In the genomic region with DNA sequence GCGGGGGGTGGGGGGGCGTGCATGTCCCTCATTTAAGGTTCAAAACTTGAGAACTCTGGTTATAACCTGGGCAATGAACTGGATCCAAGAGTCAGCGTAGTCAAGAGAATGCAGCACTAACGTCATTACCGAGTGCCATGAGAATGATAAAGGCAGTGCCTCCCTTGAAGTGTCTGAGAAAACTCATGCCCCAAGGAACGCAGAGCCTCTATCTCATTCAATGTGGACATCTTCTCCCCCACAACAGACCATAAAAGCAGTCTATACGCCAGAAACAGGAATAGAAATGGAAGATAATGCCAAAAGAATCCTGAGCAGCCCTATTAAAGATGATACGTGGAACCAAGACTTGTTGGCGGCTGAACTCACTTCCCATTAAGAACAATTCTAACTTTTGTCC, we compare ENCODE assay signal across 19 cellular contexts.
DNase-seq lines count a peak whose midpoint lies in the region; ATAC-seq and TF ChIP-seq lines count a peak whose summit lies in the region.
"Had no signal": no experiment of that assay in that cellular context is flagged by ENCODE, and none has a peak within 500 bp of the region (broad histone marks: within the 10 kb centered on the region; RNA-seq: fewer than 3 reads in every experiment).

No MANE protein-coding gene starts in this region.

- peak overlapping the region; percentile 6 for H3K27ac Mint-ChIP-seq in CD8-positive, alpha-beta T cell
- peak overlapping the region in 2 of 3 experiments; percentile 3 to 5; a peak in 1 of 7 replicates for H3K27ac Mint-ChIP-seq in H9
- H3K27ac Mint-ChIP-seq in memory B cell: peak overlapping the region; percentile 68
- H3K27ac Mint-ChIP-seq in HFFc6: no peak overlapping the region

- no peak overlapping the region for H2BK15ac ChIP-seq in H9 (ENCODE audit: low read depth, low read length)

- H3K9me3 ChIP-seq in CD8-positive, alpha-beta T cell (ENCODE audit: low read length): no peaks in the 10 kb centered on the region
- H3K9me3 ChIP-seq in H9 (ENCODE audit: control insufficient read depth, low read depth, low read length) (no peaks in the 10 kb centered on the region), skeletal muscle tissue (ENCODE audit: control insufficient read depth in 3 of 3, low read length in 3 of 3) (no peaks in the 10 kb centered on the region)

- ATAC-seq in CD8-positive, alpha-beta T cell: no peak
- no peak for ATAC-seq in memory B cell (ENCODE audit: low read depth)

- no peak overlapping the region for H2BK20ac ChIP-seq in H9 (ENCODE audit: low read depth, low read length, poor library complexity, severe bottlenecking)

- H4K91ac ChIP-seq in H9 (ENCODE audit: insufficient read length, low read depth, low read length): no peak overlapping the region

- H3K4me1 Mint-ChIP-seq in CD8-positive, alpha-beta T cell (ENCODE audit: low read depth): peaks cover 27% of the 10 kb centered on the region
- H3K4me1 Mint-ChIP-seq in H9 (peaks cover 15 to 19% of the 10 kb centered on the region in 2 experiments), memory B cell (peaks cover 26% of the 10 kb centered on the region), HFFc6 (ENCODE audit: low read depth) (peaks cover 62% of the 10 kb centered on the region)

- H4K20me1 ChIP-seq in H9 (ENCODE audit: control insufficient read depth, insufficient read depth, insufficient read length): no peaks in the 10 kb centered on the region

- no peak overlapping the region for H3K56ac ChIP-seq in H9 (ENCODE audit: insufficient read length, low read depth, low read length)

- no peak overlapping the region for H3K4ac ChIP-seq in H9 (ENCODE audit: low read depth, low read length)

- H2BK12ac ChIP-seq in H9 (ENCODE audit: insufficient read length, low read depth, low read length): no peak overlapping the region

- no peak for TF ChIP-seq CTCF in CD8-positive, alpha-beta T cell (IDR thresholded peaks at IDR 0.05)
- TF ChIP-seq CTCF in H9 (conservative IDR thresholded peaks at IDR 0.05) (no peak), HFFc6 (IDR thresholded peaks at IDR 0.05) (no peak)

- CTCF ChIA-PET in CD8-positive, alpha-beta T cell (lab: Charles Lee): interaction anchor here (0.7 to 1.9 kb wide), 3 partner anchors 51 to 1152 kb away, joined by 3 to 9 read pairs (median 3); no protein-coding TSS in a partner anchor

- H2AFZ ChIP-seq in H9 (ENCODE audit: low read length): no peak overlapping the region

- H3K9ac ChIP-seq in H9 (ENCODE audit: extremely low read depth, insufficient read length, low read length) (no peak overlapping the region), skeletal muscle tissue (ENCODE audit: low read depth in 1 of 3, low read length in 3 of 3) (no peak overlapping the region)

- POLR2A ChIA-PET in CD8-positive, alpha-beta T cell (lab: Charles Lee): no interaction called here

- H3K79me2 ChIP-seq in H9 (ENCODE audit: insufficient read depth, low read length): no peaks in the 10 kb centered on the region

- no peak overlapping the region for H3K4me2 ChIP-seq in H9 (ENCODE audit: insufficient read depth, insufficient read length, low read length)

- no peaks in the 10 kb centered on the region for H3K9me3 Mint-ChIP-seq in CD8-positive, alpha-beta T cell
- H3K9me3 Mint-ChIP-seq in H9 (no peaks in the 10 kb centered on the region), memory B cell (no peaks in the 10 kb centered on the region), HFFc6 (no peaks in the 10 kb centered on the region)
- H3K9me3 Mint-ChIP-seq: CD8-positive, alpha-beta memory T cell had no signal

- H3K18ac ChIP-seq in H9 (ENCODE audit: insufficient read length, low read depth, low read length): no peak overlapping the region

- H3K4me1 ChIP-seq in CD8-positive, alpha-beta T cell (ENCODE audit: insufficient read depth, low read length): no peaks in the 10 kb centered on the region
- no peaks in the 10 kb centered on the region for H3K4me1 ChIP-seq in H9 (ENCODE audit: insufficient read depth, low read length)
- H3K4me1 ChIP-seq in skeletal muscle tissue (ENCODE audit: control insufficient read depth in 3 of 3, insufficient read depth in 3 of 3, low read length in 3 of 3): peaks cover 32 to 46% (median 42%) of the 10 kb centered on the region in 3 donors

- H3K36me3 ChIP-seq in CD8-positive, alpha-beta T cell (ENCODE audit: insufficient read depth, low read length): no peaks in the 10 kb centered on the region
- no peaks in the 10 kb centered on the region for H3K36me3 ChIP-seq in skeletal muscle tissue (ENCODE audit: control insufficient read depth in 3 of 3, insufficient read depth in 3 of 3, low read length in 3 of 3)
- H3K36me3 ChIP-seq in H7 (replicated peaks; ENCODE audit: control insufficient read depth, insufficient read depth, low read length): no peaks in the 10 kb centered on the region

- H3K27me3 ChIP-seq in CD8-positive, alpha-beta T cell (ENCODE audit: insufficient read depth, low read length): no peaks in the 10 kb centered on the region
- H3K27me3 ChIP-seq in H9 (ENCODE audit: insufficient read depth, low read length): no peaks in the 10 kb centered on the region
- H3K27me3 ChIP-seq in skeletal muscle tissue (ENCODE audit: control insufficient read depth in 3 of 3, insufficient read depth in 3 of 3, low read length in 3 of 3): no peaks in the 10 kb centered on the region
- no peaks in the 10 kb centered on the region for H3K27me3 ChIP-seq in H7 (ENCODE audit: control insufficient read depth, insufficient read depth, low read length)

- intact Hi-C loops in CD8-positive, alpha-beta T cell (cut with DNase I, micrococcal nuclease): loop anchor here (5.0 to 10.0 kb wide), 4 partner anchors 126 to 528 kb away; no protein-coding TSS in a partner anchor

- H3K4me3 ChIP-seq in CD8-positive, alpha-beta T cell (ENCODE audit: low read depth, low read length): no peak overlapping the region
- H3K4me3 ChIP-seq in skeletal muscle tissue (ENCODE audit: low read length in 3 of 3): peak overlapping the region in 1 of 3 donors; percentile 9
- no peak overlapping the region for H3K4me3 ChIP-seq in H7 (ENCODE audit: insufficient read depth, low read depth, low read length)
- H3K4me3 ChIP-seq: SK-N-MC had no signal

- no peak overlapping the region for H2AK5ac ChIP-seq in H9 (ENCODE audit: insufficient read length, low read length)

- no peak overlapping the region for H2BK5ac ChIP-seq in H9 (ENCODE audit: insufficient read length, low read length)

- no peaks in the 10 kb centered on the region for H3K23me2 ChIP-seq in H9 (ENCODE audit: insufficient read length, low read depth, low read length, poor library complexity, severe bottlenecking)

- peaks cover under 1% of the 10 kb centered on the region for H3K79me1 ChIP-seq in H9 (ENCODE audit: insufficient read depth, low read depth, low read length, poor library complexity, severe bottlenecking)

- no peaks in the 10 kb centered on the region for H3K36me3 Mint-ChIP-seq in CD8-positive, alpha-beta T cell
- H3K36me3 Mint-ChIP-seq in H9 (ENCODE audit: insufficient read depth in 1 of 3, low read depth in 3 of 3) (no peaks in the 10 kb centered on the region), memory B cell (no peaks in the 10 kb centered on the region), HFFc6 (ENCODE audit: low read depth) (no peaks in the 10 kb centered on the region)
- H3K36me3 Mint-ChIP-seq: CD8-positive, alpha-beta memory T cell had no signal

- H2BK120ac ChIP-seq in H9 (ENCODE audit: low read depth, low read length, poor library complexity, severe bottlenecking): no peak overlapping the region

- WGBS in H9 (ENCODE audit: extremely low coverage, insufficient read length, low lambda C conversion rate): no CpG with 5 or more reads among the region's 9 CpGs

- H3K14ac ChIP-seq in H9 (ENCODE audit: insufficient read depth, low read length): no peak overlapping the region

- no peak overlapping the region for H3K27ac ChIP-seq in CD8-positive, alpha-beta T cell (ENCODE audit: low read depth, low read length)
- H3K27ac ChIP-seq in H9 (ENCODE audit: insufficient read length, low read depth, low read length): no peak overlapping the region
- H3K27ac ChIP-seq in skeletal muscle tissue (ENCODE audit: low read depth, low read length): peak overlapping the region; percentile 14
- H3K27ac ChIP-seq: C4-2B, RWPE1, SK-N-MC had no signal

- H3K4me3 Mint-ChIP-seq in CD8-positive, alpha-beta T cell: no peak overlapping the region
- H3K4me3 Mint-ChIP-seq in H9: no peak overlapping the region
- no peak overlapping the region for H3K4me3 Mint-ChIP-seq in memory B cell
- no peak overlapping the region for H3K4me3 Mint-ChIP-seq in HFFc6
- H3K4me3 Mint-ChIP-seq: CD8-positive, alpha-beta memory T cell had no signal

- no peak for DNase-seq in CD8-positive, alpha-beta T cell
- no peak for DNase-seq in H9
- no peak for DNase-seq in memory B cell (ENCODE audit: low spot score in 2 of 2)
- no peak for DNase-seq in HFFc6
- no peak for DNase-seq in H7
- no peak for DNase-seq in activated CD8-positive, alpha-beta memory T cell treated with anti-CD3 and anti-CD28 coated beads, Interleukin-2, amount 50 U/mL, for 4 hours
- DNase-seq: Calu3; CD8-positive, alpha-beta memory T cell; DMS79 treated with DMSO at 0.1 percent for 48 hours; GF-D8; KBM-7; NCI-H2029 treated with DMSO at 0.1 percent for 48 hours; NCI-H2227 treated with DMSO at 0.1 percent for 48 hours; NCI-H526 treated with DMSO at 0.1 percent for 48 hours; SIG-M5 had no signal

- H4K8ac ChIP-seq in H9 (replicated peaks; ENCODE audit: insufficient read length, low read depth, low read length): no peak overlapping the region

- no peaks in the 10 kb centered on the region for H3K27me3 Mint-ChIP-seq in CD8-positive, alpha-beta T cell (ENCODE audit: low read depth)
- no peaks in the 10 kb centered on the region for H3K27me3 Mint-ChIP-seq in H9 (ENCODE audit: low read depth)
- H3K27me3 Mint-ChIP-seq in memory B cell: no peaks in the 10 kb centered on the region
- peaks cover 3% of the 10 kb centered on the region; the same call in 1 of the 2 replicates for H3K27me3 Mint-ChIP-seq in HFFc6 (ENCODE audit: insufficient read depth)
- H3K27me3 Mint-ChIP-seq: CD8-positive, alpha-beta memory T cell had no signal

- no peak overlapping the region for H3K23ac ChIP-seq in H9 (ENCODE audit: insufficient read length, low read depth, low read length)

- no peak overlapping the region for H4K5ac ChIP-seq in H9 (ENCODE audit: insufficient read length, low read depth, low read length)

- no peak overlapping the region for H3T11ph ChIP-seq in H9 (ENCODE audit: low read length)
